In genomic region chr11:61683961-61684869, GRCh38 we compare ENCODE assay signal across 1 cellular context.
TF ChIP-seq lines count a peak whose summit lies in the region.

No MANE protein-coding gene starts in this region.

TF ChIP-seq in H1, 55 proteins besides CTCF, POLR2A, EP300 and RAD21 (continued from another document):
- TF ChIP-seq, protein P1, sequence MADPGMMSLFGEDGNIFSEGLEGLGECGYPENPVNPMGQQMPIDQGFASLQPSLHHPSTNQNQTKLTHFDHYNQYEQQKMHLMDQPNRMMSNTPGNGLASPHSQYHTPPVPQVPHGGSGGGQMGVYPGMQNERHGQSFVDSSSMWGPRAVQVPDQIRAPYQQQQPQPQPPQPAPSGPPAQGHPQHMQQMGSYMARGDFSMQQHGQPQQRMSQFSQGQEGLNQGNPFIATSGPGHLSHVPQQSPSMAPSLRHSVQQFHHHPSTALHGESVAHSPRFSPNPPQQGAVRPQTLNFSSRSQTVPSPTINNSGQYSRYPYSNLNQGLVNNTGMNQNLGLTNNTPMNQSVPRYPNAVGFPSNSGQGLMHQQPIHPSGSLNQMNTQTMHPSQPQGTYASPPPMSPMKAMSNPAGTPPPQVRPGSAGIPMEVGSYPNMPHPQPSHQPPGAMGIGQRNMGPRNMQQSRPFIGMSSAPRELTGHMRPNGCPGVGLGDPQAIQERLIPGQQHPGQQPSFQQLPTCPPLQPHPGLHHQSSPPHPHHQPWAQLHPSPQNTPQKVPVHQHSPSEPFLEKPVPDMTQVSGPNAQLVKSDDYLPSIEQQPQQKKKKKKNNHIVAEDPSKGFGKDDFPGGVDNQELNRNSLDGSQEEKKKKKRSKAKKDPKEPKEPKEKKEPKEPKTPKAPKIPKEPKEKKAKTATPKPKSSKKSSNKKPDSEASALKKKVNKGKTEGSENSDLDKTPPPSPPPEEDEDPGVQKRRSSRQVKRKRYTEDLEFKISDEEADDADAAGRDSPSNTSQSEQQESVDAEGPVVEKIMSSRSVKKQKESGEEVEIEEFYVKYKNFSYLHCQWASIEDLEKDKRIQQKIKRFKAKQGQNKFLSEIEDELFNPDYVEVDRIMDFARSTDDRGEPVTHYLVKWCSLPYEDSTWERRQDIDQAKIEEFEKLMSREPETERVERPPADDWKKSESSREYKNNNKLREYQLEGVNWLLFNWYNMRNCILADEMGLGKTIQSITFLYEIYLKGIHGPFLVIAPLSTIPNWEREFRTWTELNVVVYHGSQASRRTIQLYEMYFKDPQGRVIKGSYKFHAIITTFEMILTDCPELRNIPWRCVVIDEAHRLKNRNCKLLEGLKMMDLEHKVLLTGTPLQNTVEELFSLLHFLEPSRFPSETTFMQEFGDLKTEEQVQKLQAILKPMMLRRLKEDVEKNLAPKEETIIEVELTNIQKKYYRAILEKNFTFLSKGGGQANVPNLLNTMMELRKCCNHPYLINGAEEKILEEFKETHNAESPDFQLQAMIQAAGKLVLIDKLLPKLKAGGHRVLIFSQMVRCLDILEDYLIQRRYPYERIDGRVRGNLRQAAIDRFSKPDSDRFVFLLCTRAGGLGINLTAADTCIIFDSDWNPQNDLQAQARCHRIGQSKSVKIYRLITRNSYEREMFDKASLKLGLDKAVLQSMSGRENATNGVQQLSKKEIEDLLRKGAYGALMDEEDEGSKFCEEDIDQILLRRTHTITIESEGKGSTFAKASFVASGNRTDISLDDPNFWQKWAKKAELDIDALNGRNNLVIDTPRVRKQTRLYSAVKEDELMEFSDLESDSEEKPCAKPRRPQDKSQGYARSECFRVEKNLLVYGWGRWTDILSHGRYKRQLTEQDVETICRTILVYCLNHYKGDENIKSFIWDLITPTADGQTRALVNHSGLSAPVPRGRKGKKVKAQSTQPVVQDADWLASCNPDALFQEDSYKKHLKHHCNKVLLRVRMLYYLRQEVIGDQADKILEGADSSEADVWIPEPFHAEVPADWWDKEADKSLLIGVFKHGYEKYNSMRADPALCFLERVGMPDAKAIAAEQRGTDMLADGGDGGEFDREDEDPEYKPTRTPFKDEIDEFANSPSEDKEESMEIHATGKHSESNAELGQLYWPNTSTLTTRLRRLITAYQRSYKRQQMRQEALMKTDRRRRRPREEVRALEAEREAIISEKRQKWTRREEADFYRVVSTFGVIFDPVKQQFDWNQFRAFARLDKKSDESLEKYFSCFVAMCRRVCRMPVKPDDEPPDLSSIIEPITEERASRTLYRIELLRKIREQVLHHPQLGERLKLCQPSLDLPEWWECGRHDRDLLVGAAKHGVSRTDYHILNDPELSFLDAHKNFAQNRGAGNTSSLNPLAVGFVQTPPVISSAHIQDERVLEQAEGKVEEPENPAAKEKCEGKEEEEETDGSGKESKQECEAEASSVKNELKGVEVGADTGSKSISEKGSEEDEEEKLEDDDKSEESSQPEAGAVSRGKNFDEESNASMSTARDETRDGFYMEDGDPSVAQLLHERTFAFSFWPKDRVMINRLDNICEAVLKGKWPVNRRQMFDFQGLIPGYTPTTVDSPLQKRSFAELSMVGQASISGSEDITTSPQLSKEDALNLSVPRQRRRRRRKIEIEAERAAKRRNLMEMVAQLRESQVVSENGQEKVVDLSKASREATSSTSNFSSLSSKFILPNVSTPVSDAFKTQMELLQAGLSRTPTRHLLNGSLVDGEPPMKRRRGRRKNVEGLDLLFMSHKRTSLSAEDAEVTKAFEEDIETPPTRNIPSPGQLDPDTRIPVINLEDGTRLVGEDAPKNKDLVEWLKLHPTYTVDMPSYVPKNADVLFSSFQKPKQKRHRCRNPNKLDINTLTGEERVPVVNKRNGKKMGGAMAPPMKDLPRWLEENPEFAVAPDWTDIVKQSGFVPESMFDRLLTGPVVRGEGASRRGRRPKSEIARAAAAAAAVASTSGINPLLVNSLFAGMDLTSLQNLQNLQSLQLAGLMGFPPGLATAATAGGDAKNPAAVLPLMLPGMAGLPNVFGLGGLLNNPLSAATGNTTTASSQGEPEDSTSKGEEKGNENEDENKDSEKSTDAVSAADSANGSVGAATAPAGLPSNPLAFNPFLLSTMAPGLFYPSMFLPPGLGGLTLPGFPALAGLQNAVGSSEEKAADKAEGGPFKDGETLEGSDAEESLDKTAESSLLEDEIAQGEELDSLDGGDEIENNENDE (IDR thresholded peaks at IDR 0.05; ENCODE audit: insufficient replicate concordance, low read length) = no peak
- TF ChIP-seq BRCA1 (IDR thresholded peaks at IDR 0.05; ENCODE audit: low read depth, low read length) (no peak), GTF2F1 (IDR thresholded peaks at IDR 0.05; ENCODE audit: borderline replicate concordance, low read depth, low read length) (no peak), POU5F1 (IDR thresholded peaks at IDR 0.05; ENCODE audit: low read depth, low read length) (no peak), CBX5 (IDR thresholded peaks at IDR 0.05; ENCODE audit: low read depth, low read length) (no peak)
